In genomic region chr5:1444361-1445189, GRCh38 we compare ENCODE assay signal across 11 cellular contexts. TPM values are rescaled to one million over a fixed set of nuclear protein-coding genes. Genes with fewer than 3 reads are reported as not detected.
DNase-seq lines count a peak whose midpoint lies in the region; ATAC-seq and TF ChIP-seq lines count a peak whose summit lies in the region.
"Had no signal": no experiment of that assay in that cellular context is flagged by ENCODE, and none has a peak within 500 bp of the region (broad histone marks: within the 10 kb centered on the region; RNA-seq: fewer than 3 reads in every experiment).

No MANE protein-coding gene starts in this region.

- peaks cover 8% of the 10 kb centered on the region for H3K36me3 Mint-ChIP-seq in activated naive CD8-positive, alpha-beta T cell
- H3K36me3 Mint-ChIP-seq in activated naive CD8-positive, alpha-beta T cell treated with anti-CD3 and anti-CD28 coated beads, Interleukin-2, amount 50 U/mL, for 24 hours (ENCODE audit: low read depth), result no peaks in the 10 kb centered on the region
- peaks cover 3% of the 10 kb centered on the region for H3K36me3 Mint-ChIP-seq in central memory CD8-positive, alpha-beta T cell (ENCODE audit: insufficient read depth)
- H3K36me3 Mint-ChIP-seq in mesothelial cell of epicardium (no peaks in the 10 kb centered on the region), type B pancreatic cell (no peaks in the 10 kb centered on the region)

- no peak for DNase-seq in activated naive CD8-positive, alpha-beta T cell treated with anti-CD3 and anti-CD28 coated beads, Interleukin-2, amount 50 U/mL, for 24 hours
- no peak for DNase-seq in central memory CD8-positive, alpha-beta T cell (ENCODE audit: low spot score in 2 of 2)
- DNase-seq in mesothelial cell of epicardium (ENCODE audit: low spot score in 2 of 2, unreplicated experiment in 2 of 2), result no peak
- peak; percentile 64 for DNase-seq in type B pancreatic cell (ENCODE audit: extremely low spot score, unreplicated experiment)
- no peak for DNase-seq in NCI-H1436 (lab: John Stamatoyannopoulos, UW)
- DNase-seq: NCI-H524 treated with DMSO at 0.1 percent for 48 hours had no signal

- peaks cover 33% of the 10 kb centered on the region for H3K4me1 Mint-ChIP-seq in activated naive CD8-positive, alpha-beta T cell (ENCODE audit: low read depth)
- peaks cover 33% of the 10 kb centered on the region for H3K4me1 Mint-ChIP-seq in activated naive CD8-positive, alpha-beta T cell treated with anti-CD3 and anti-CD28 coated beads, Interleukin-2, amount 50 U/mL, for 24 hours
- peaks cover 26% of the 10 kb centered on the region for H3K4me1 Mint-ChIP-seq in central memory CD8-positive, alpha-beta T cell
- H3K4me1 Mint-ChIP-seq in mesothelial cell of epicardium, result peaks cover 3% of the 10 kb centered on the region
- no peaks in the 10 kb centered on the region for H3K4me1 Mint-ChIP-seq in type B pancreatic cell (ENCODE audit: unreplicated experiment)

- peaks cover 24% of the 10 kb centered on the region for H3K27me3 Mint-ChIP-seq in activated naive CD8-positive, alpha-beta T cell
- peaks cover 48% of the 10 kb centered on the region for H3K27me3 Mint-ChIP-seq in activated naive CD8-positive, alpha-beta T cell treated with anti-CD3 and anti-CD28 coated beads, Interleukin-2, amount 50 U/mL, for 24 hours
- peaks cover 52% of the 10 kb centered on the region for H3K27me3 Mint-ChIP-seq in central memory CD8-positive, alpha-beta T cell
- H3K27me3 Mint-ChIP-seq in mesothelial cell of epicardium (ENCODE audit: low read depth), result peaks cover 90% of the 10 kb centered on the region
- peaks cover 85% of the 10 kb centered on the region for H3K27me3 Mint-ChIP-seq in type B pancreatic cell

- TF ChIP-seq CTCF in mesothelial cell of epicardium (IDR thresholded peaks at IDR 0.05; ENCODE audit: unreplicated experiment) (no peak), type B pancreatic cell (conservative IDR thresholded peaks at IDR 0.05) (no peak)

- H3K27ac Mint-ChIP-seq in activated naive CD8-positive, alpha-beta T cell, result no peak overlapping the region
- no peak overlapping the region for H3K27ac Mint-ChIP-seq in activated naive CD8-positive, alpha-beta T cell treated with anti-CD3 and anti-CD28 coated beads, Interleukin-2, amount 50 U/mL, for 24 hours
- no peak overlapping the region for H3K27ac Mint-ChIP-seq in central memory CD8-positive, alpha-beta T cell (ENCODE audit: low read depth)
- H3K27ac Mint-ChIP-seq in mesothelial cell of epicardium (no peak overlapping the region), type B pancreatic cell (no peak overlapping the region)

- H3K9me3 Mint-ChIP-seq in activated naive CD8-positive, alpha-beta T cell (ENCODE audit: low read depth), result peaks cover 8% of the 10 kb centered on the region
- peaks cover 4% of the 10 kb centered on the region for H3K9me3 Mint-ChIP-seq in activated naive CD8-positive, alpha-beta T cell treated with anti-CD3 and anti-CD28 coated beads, Interleukin-2, amount 50 U/mL, for 24 hours
- peaks cover 11% of the 10 kb centered on the region for H3K9me3 Mint-ChIP-seq in central memory CD8-positive, alpha-beta T cell
- H3K9me3 Mint-ChIP-seq in mesothelial cell of epicardium, result peaks cover 12% of the 10 kb centered on the region
- H3K9me3 Mint-ChIP-seq in type B pancreatic cell, result no peaks in the 10 kb centered on the region

- ATAC-seq in activated naive CD8-positive, alpha-beta T cell treated with anti-CD3 and anti-CD28 coated beads, Interleukin-2, amount 50 U/mL, for 24 hours, result no peak
- ATAC-seq in central memory CD8-positive, alpha-beta T cell (replicated peaks; ENCODE audit: extremely low read depth, poor library complexity, severe bottlenecking), result no peak
- ATAC-seq in HG02759 (IDR thresholded peaks at IDR 0.05; ENCODE audit: unreplicated experiment), result no peak
- no peak for ATAC-seq in GM19328 (IDR thresholded peaks at IDR 0.05; ENCODE audit: unreplicated experiment)

- peak overlapping the region; percentile 70 for H3K4me3 Mint-ChIP-seq in activated naive CD8-positive, alpha-beta T cell
- H3K4me3 Mint-ChIP-seq in activated naive CD8-positive, alpha-beta T cell treated with anti-CD3 and anti-CD28 coated beads, Interleukin-2, amount 50 U/mL, for 24 hours, result no peak overlapping the region
- H3K4me3 Mint-ChIP-seq in central memory CD8-positive, alpha-beta T cell, result peak overlapping the region; percentile 30
- H3K4me3 Mint-ChIP-seq in mesothelial cell of epicardium (peak overlapping the region; percentile 46), type B pancreatic cell (peak overlapping the region; percentile 74)

RNA-seq across cellular contexts. Expression of gene SLC6A3, which starts 0.7 kb away (rescaled TPM):
- total RNA-seq in mesothelial cell of epicardium (0.04 to 0.07 TPM in 2 of 3 replicates, not detected in the other), type B pancreatic cell (ENCODE audit: low replicate concordance) (0.19 TPM in 2 replicates)
- total RNA-seq: LHCN-M2, pancreas had no signal
